ENCODE assay signal across 22 cellular contexts in genomic region chr22:17878970-17879369, GRCh38.
A peak's percentile ranks its signal among the peaks of the same experiment; 100 is the strongest.
DNase-seq lines count a peak whose midpoint lies in the region; ATAC-seq and TF ChIP-seq lines count a peak whose summit lies in the region.
"Had no signal": no experiment of that assay in that cellular context is flagged by ENCODE, and none has a peak within 500 bp of the region (broad histone marks: within the 10 kb centered on the region; RNA-seq: fewer than 3 reads in every experiment).

No MANE protein-coding gene starts in this region.

- H3K9me2 ChIP-seq in SK-N-SH, result no peaks in the 10 kb centered on the region

- no peak overlapping the region for H3K9ac ChIP-seq in SK-N-SH

- H3K4me3 ChIP-seq in AG10803 (ENCODE audit: low read length) (no peak overlapping the region), SK-N-SH (ENCODE audit: low read depth in 2 of 2, low read length in 1 of 2) (no peak overlapping the region), upper lobe of left lung (no peak overlapping the region)
- H3K4me3 ChIP-seq: GM23338, HAP-1, MG63 had no signal

- 81% methylated on average over 7 of the region's 7 CpGs for WGBS in SK-N-SH (ENCODE audit: low lambda C conversion rate)
- 84 to 85% methylated on average over 7 of the region's 7 CpGs for WGBS in upper lobe of left lung, 2 donors

- peaks cover 21% of the 10 kb centered on the region for H3K4me1 Mint-ChIP-seq in brain
- H3K4me1 Mint-ChIP-seq in naive thymus-derived CD8-positive, alpha-beta T cell, result peaks cover 0 to 3% (median 0%) of the 10 kb centered on the region in 4 donors
- H3K4me1 Mint-ChIP-seq: CD4-positive, alpha-beta memory T cell; GM23338 had no signal

- peaks cover 0 to 32% of the 10 kb centered on the region in 2 experiments; a peak in 2 of 4 replicates for H3K4me1 ChIP-seq in SK-N-SH (ENCODE audit: control insufficient read depth in 1 of 2, insufficient read depth in 2 of 2, low read depth in 1 of 2, low read length in 1 of 2)
- H3K4me1 ChIP-seq in upper lobe of left lung, result no peaks in the 10 kb centered on the region
- H3K4me1 ChIP-seq: HAP-1 had no signal

- CTCF ChIA-PET in SK-N-SH (lab: Yijun Ruan, JAX), result interaction anchor here (1.3 to 3.6 kb wide), 4 partner anchors 13 to 197 kb away, joined by 4 to 13 read pairs (median 7); no protein-coding TSS in a partner anchor

- ATAC-seq in naive thymus-derived CD8-positive, alpha-beta T cell, result no peak
- no peak for ATAC-seq in upper lobe of left lung (ENCODE audit: low FRiP score in 2 of 2)
- ATAC-seq: GM23338, PC-3 had no signal

- H3K27ac ChIP-seq in SK-N-SH (ENCODE audit: low read depth in 2 of 2, low read length in 1 of 2), result peak overlapping the region in 1 of 2 experiments; percentile 78; a peak in 2 of 4 replicates
- peak overlapping the region; percentile 33 for H3K27ac ChIP-seq in layer of hippocampus (ENCODE audit: low read depth, low read length)
- H3K27ac ChIP-seq in upper lobe of left lung, result no peak overlapping the region

- no peak for TF ChIP-seq EP300 in SK-N-SH (IDR thresholded peaks at IDR 0.05; ENCODE audit: borderline replicate concordance in 1 of 2, low read depth in 1 of 2, low read length in 1 of 2)
- TF ChIP-seq EP300 in upper lobe of left lung (IDR thresholded peaks at IDR 0.05), result no peak

- TF ChIP-seq CTCF in AG10803 (conservative IDR thresholded peaks at IDR 0.05; ENCODE audit: low read length) (no peak), SK-N-SH (IDR thresholded peaks at IDR 0.05) (no peak), brain (conservative IDR thresholded peaks at IDR 0.05) (no peak), upper lobe of left lung (IDR thresholded peaks at IDR 0.05) (no peak)

- H3K36me3 ChIP-seq in SK-N-SH (replicated peaks in 1 of 2; ENCODE audit: control insufficient read depth in 1 of 2, insufficient read depth in 2 of 2, low read length in 1 of 2), result peaks cover 5 to 67% of the 10 kb centered on the region in 2 experiments
- H3K36me3 ChIP-seq in upper lobe of left lung, result peaks cover 0 to 47% (median 8%) of the 10 kb centered on the region in 4 donors

- no peaks in the 10 kb centered on the region for H3K27me3 Mint-ChIP-seq in brain
- H3K27me3 Mint-ChIP-seq in naive thymus-derived CD8-positive, alpha-beta T cell, result no peaks in the 10 kb centered on the region
- H3K27me3 Mint-ChIP-seq: CD4-positive, alpha-beta memory T cell had no signal

- H3F3A ChIP-seq in SK-N-SH (replicated peaks; ENCODE audit: insufficient read depth), result no peaks in the 10 kb centered on the region

- POLR2A ChIA-PET in SK-N-SH (lab: Yijun Ruan, JAX), result no interaction called here
- POLR2A ChIA-PET in naive thymus-derived CD8-positive, alpha-beta T cell (lab: Charles Lee), result no interaction called here

- H3K27me3 ChIP-seq in SK-N-SH (ENCODE audit: insufficient read depth), result no peaks in the 10 kb centered on the region
- H3K27me3 ChIP-seq in layer of hippocampus (ENCODE audit: control insufficient read depth, insufficient read depth, low read length), result no peaks in the 10 kb centered on the region
- no peaks in the 10 kb centered on the region for H3K27me3 ChIP-seq in upper lobe of left lung
- H3K27me3 ChIP-seq: MG63 had no signal

- H4K20me1 ChIP-seq in SK-N-SH (ENCODE audit: insufficient read depth), result 0 out of 2 replicates have a peak, but pooled peaks cover 5% of the 10 kb centered on the region

- H3K9me3 ChIP-seq in SK-N-SH, result no peaks in the 10 kb centered on the region
- no peaks in the 10 kb centered on the region for H3K9me3 ChIP-seq in upper lobe of left lung
- H3K9me3 ChIP-seq: HAP-1, MG63 had no signal

- H3K4me3 Mint-ChIP-seq in brain, result no peak overlapping the region
- no peak overlapping the region for H3K4me3 Mint-ChIP-seq in naive thymus-derived CD8-positive, alpha-beta T cell
- H3K4me3 Mint-ChIP-seq: CD4-positive, alpha-beta memory T cell; GM23338 had no signal

- TF ChIP-seq RAD21 in SK-N-SH (IDR thresholded peaks at IDR 0.05; ENCODE audit: low read length), result no peak

- no peak overlapping the region for H2AFZ ChIP-seq in SK-N-SH (ENCODE audit: low read depth)
- H2AFZ ChIP-seq: GM23338 had no signal

- H3K36me3 Mint-ChIP-seq in brain, result peaks cover 31% of the 10 kb centered on the region
- peaks cover 0 to 44% (median 2%) of the 10 kb centered on the region in 3 donors for H3K36me3 Mint-ChIP-seq in naive thymus-derived CD8-positive, alpha-beta T cell

- H3K27ac Mint-ChIP-seq in brain, result peak overlapping the region in 4 of 5 experiments; percentile 28 to 89 (median 76)
- no peak overlapping the region for H3K27ac Mint-ChIP-seq in naive thymus-derived CD8-positive, alpha-beta T cell
- H3K27ac Mint-ChIP-seq: GM23338 had no signal

- DNase-seq in AG10803 (ENCODE audit: low read depth), result peak; percentile 30
- peak; percentile 70 for DNase-seq in SK-N-SH
- no peak for DNase-seq in pons (ENCODE audit: low spot score)
- DNase-seq in naive thymus-derived CD8-positive, alpha-beta T cell, result no peak
- DNase-seq in upper lobe of left lung, result no peak
- DNase-seq: AML-193; C1 segment of cervical spinal cord; CD4-positive, alpha-beta memory T cell; COR-L47; DMS53; KG1; MG63; NCI-H2029; NCI-H446; NCI-H524 treated with DMSO at 0.1 percent for 48 hours; NCI-H82; NK-92 treated with Interleukin-12 subunit alpha and Interleukin-12 subunit beta, amount 100 ng/mL, for 24 hours; PC-3 had no signal

- no peak for TF ChIP-seq POLR2A in upper lobe of left lung (IDR thresholded peaks at IDR 0.05)

- no peak overlapping the region for H3K4me2 ChIP-seq in SK-N-SH
- H3K4me2 ChIP-seq: GM23338 had no signal

- no peaks in the 10 kb centered on the region for H3K9me3 Mint-ChIP-seq in brain
- no peaks in the 10 kb centered on the region for H3K9me3 Mint-ChIP-seq in naive thymus-derived CD8-positive, alpha-beta T cell

- no peaks in the 10 kb centered on the region for H3K79me2 ChIP-seq in SK-N-SH (ENCODE audit: insufficient read depth)

TF ChIP-seq in SK-N-SH, 30 proteins besides CTCF, POLR2A, EP300 and RAD21:
- no peak for TF ChIP-seq FOSL2 (IDR thresholded peaks at IDR 0.05; ENCODE audit: borderline replicate concordance, low read depth)
- no peak for TF ChIP-seq TEAD4 (IDR thresholded peaks at IDR 0.05; ENCODE audit: borderline replicate concordance, insufficient read depth)
- TF ChIP-seq NFIC (IDR thresholded peaks at IDR 0.05; ENCODE audit: borderline replicate concordance), result no peak

Comparison
In these comparisons a context has a peak if more than half of its experiments do, and no peak if none do; other contexts are left out.
1. DNase-seq: peak in AG10803 (single experiment) and SK-N-SH (single experiment); none in pons (single experiment), naive thymus-derived CD8-positive, alpha-beta T cell (0 of 10) and upper lobe of left lung (0 of 2).
2. H3K27ac Mint-ChIP-seq: peak in brain (4 of 5); none in naive thymus-derived CD8-positive, alpha-beta T cell (0 of 10).